Comparison of ENCODE assay signal across 1 cellular context in the genomic region with DNA sequence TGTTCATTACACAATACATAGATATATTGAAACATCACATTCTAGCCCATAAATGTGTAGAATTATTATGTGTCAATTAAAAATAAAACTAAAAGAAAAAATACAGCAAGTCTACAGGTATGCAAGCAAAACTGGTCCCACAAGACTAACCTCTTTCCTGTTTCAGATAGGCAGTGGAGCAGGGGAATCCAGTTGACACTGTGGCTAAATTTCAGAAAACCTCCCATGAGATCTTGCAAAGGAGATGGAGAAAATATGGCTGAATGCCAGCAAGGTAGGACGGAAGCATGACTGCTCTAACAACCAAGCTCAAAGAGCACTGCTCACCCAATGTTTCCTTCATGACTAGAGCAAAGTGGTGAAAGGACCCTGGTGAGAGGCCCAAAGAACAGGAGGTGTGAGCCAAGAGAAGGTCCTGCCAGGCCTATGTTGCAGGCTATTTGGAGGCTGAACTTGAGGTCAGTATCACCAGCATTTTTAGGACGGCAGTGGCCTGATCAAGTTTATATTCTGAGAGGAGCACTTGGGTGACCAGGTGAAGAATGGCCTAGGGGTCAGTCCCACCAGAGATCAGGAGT.
TF ChIP-seq lines count a peak whose summit lies in the region.

No MANE protein-coding gene starts in this region.

TF ChIP-seq in GM23338, 12 proteins besides CTCF, POLR2A, EP300 and RAD21 (continued from another document):
- TF ChIP-seq, protein P1, sequence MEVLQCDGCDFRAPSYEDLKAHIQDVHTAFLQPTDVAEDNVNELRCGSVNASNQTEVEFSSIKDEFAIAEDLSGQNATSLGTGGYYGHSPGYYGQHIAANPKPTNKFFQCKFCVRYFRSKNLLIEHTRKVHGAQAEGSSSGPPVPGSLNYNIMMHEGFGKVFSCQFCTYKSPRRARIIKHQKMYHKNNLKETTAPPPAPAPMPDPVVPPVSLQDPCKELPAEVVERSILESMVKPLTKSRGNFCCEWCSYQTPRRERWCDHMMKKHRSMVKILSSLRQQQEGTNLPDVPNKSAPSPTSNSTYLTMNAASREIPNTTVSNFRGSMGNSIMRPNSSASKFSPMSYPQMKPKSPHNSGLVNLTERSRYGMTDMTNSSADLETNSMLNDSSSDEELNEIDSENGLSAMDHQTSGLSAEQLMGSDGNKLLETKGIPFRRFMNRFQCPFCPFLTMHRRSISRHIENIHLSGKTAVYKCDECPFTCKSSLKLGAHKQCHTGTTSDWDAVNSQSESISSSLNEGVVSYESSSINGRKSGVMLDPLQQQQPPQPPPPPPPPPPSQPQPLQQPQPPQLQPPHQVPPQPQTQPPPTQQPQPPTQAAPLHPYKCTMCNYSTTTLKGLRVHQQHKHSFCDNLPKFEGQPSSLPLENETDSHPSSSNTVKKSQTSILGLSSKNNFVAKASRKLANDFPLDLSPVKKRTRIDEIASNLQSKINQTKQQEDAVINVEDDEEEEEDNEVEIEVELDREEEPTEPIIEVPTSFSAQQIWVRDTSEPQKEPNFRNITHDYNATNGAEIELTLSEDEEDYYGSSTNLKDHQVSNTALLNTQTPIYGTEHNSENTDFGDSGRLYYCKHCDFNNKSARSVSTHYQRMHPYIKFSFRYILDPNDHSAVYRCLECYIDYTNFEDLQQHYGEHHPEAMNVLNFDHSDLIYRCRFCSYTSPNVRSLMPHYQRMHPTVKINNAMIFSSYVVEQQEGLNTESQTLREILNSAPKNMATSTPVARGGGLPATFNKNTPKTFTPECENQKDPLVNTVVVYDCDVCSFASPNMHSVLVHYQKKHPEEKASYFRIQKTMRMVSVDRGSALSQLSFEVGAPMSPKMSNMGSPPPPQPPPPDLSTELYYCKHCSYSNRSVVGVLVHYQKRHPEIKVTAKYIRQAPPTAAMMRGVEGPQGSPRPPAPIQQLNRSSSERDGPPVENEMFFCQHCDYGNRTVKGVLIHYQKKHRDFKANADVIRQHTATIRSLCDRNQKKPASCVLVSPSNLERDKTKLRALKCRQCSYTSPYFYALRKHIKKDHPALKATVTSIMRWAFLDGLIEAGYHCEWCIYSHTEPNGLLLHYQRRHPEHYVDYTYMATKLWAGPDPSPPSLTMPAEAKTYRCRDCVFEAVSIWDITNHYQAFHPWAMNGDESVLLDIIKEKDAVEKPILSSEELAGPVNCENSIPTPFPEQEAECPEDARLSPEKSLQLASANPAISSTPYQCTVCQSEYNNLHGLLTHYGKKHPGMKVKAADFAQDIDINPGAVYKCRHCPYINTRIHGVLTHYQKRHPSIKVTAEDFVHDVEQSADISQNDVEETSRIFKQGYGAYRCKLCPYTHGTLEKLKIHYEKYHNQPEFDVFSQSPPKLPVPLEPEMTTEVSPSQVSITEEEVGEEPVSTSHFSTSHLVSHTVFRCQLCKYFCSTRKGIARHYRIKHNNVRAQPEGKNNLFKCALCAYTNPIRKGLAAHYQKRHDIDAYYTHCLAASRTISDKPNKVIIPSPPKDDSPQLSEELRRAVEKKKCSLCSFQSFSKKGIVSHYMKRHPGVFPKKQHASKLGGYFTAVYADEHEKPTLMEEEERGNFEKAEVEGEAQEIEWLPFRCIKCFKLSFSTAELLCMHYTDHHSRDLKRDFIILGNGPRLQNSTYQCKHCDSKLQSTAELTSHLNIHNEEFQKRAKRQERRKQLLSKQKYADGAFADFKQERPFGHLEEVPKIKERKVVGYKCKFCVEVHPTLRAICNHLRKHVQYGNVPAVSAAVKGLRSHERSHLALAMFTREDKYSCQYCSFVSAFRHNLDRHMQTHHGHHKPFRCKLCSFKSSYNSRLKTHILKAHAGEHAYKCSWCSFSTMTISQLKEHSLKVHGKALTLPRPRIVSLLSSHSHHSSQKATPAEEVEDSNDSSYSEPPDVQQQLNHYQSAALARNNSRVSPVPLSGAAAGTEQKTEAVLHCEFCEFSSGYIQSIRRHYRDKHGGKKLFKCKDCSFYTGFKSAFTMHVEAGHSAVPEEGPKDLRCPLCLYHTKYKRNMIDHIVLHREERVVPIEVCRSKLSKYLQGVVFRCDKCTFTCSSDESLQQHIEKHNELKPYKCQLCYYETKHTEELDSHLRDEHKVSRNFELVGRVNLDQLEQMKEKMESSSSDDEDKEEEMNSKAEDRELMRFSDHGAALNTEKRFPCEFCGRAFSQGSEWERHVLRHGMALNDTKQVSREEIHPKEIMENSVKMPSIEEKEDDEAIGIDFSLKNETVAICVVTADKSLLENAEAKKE (CRISPR knock-in tag; IDR thresholded peaks at IDR 0.05): no peak
- TF ChIP-seq STAT1 (IDR thresholded peaks at IDR 0.05; ENCODE audit: unreplicated experiment) (no peak), NANOG (IDR thresholded peaks at IDR 0.05; ENCODE audit: borderline replicate concordance) (no peak), REST (IDR thresholded peaks at IDR 0.05; ENCODE audit: unreplicated experiment) (no peak), ZNF331 (CRISPR knock-in tag; IDR thresholded peaks at IDR 0.05; ENCODE audit: low read depth) (no peak), ETS1 (IDR thresholded peaks at IDR 0.05) (no peak), POLR2AphosphoS5 (IDR thresholded peaks at IDR 0.05; ENCODE audit: low read depth) (no peak)
